In the genomic region with DNA sequence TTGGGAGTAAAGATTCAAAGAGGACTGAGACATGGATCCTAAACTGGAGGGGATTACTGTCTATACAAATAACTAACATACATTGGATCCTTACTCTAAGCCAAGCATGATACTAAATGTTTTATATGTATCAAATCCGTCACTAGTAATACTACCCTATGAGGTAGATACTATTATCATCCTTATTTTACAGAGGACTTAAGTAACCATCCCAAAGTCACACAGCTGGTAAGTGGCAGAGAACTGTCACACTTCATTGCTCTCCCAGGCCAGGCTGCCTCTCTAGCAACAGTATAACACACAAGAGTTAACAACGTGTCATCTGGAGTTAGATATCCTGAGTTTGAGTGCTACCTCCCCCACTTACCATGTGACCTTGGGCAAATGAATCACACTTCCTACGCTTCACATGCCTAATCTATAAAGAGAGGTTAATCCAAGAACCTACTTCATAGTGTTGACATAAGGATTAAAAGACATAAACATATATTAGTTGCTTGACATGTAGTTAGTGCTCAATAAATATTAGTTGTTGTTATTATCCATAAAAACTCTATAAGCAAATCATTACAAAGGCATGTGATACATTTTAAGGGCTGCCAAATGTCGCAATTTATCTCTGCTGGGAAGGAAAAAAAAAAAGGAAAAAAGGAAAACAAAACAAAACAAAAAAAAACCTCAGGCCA, we compare ENCODE assay signal across 1 cellular context.
TF ChIP-seq lines count a peak whose summit lies in the region.

No MANE protein-coding gene starts in this region.

TF ChIP-seq in K562, 482 proteins besides CTCF, POLR2A, EP300 and RAD21 (continued from another document and continues in another):
- TF ChIP-seq ZBTB40 (IDR thresholded peaks at IDR 0.05) (no peak), ZBTB40 (CRISPR knock-in tag; IDR thresholded peaks at IDR 0.05) (no peak), U2AF1 (optimal IDR thresholded peaks at IDR 0.05; ENCODE audit: low read depth, low read length) (no peak), MAFG (tag; conservative IDR thresholded peaks at IDR 0.05) (no peak), ZKSCAN1 (IDR thresholded peaks at IDR 0.05; ENCODE audit: low read depth, low read length) (no peak), ZBTB43 (CRISPR knock-in tag; IDR thresholded peaks at IDR 0.05) (no peak), CHCHD3 (CRISPR knock-in tag; IDR thresholded peaks at IDR 0.05) (no peak), TRIM24 (IDR thresholded peaks at IDR 0.05) (0 out of 4 replicates have a peak, but pooled peaks of 1 of the 2 experiments have one; percentile 37), ZNF551 (CRISPR knock-in tag; IDR thresholded peaks at IDR 0.05) (no peak), ELF4 (CRISPR knock-in tag; IDR thresholded peaks at IDR 0.05) (no peak), FOXA3 (CRISPR knock-in tag; conservative IDR thresholded peaks at IDR 0.05 in 1 of 2, IDR thresholded peaks at IDR 0.05 in 1 of 2) (peak in 1 of 2 experiments; percentile 94; a peak in 2 of 4 replicates), ZNF589 (CRISPR knock-in tag; IDR thresholded peaks at IDR 0.05; ENCODE audit: low read depth) (peak; percentile 74; the same call in 1 of the 2 replicates), HLTF (IDR thresholded peaks at IDR 0.05) (no peak), FOXA1 (IDR thresholded peaks at IDR 0.05; ENCODE audit: borderline replicate concordance) (peak; percentile 63; the same call in 1 of the 2 replicates), SMARCE1 (IDR thresholded peaks at IDR 0.05) (peak; percentile 61; the same call in 1 of the 2 replicates), ZNF79 (CRISPR knock-in tag; IDR thresholded peaks at IDR 0.05; ENCODE audit: low read depth) (no peak), ZNF407 (IDR thresholded peaks at IDR 0.05; ENCODE audit: low read depth) (no peak), PYGO2 (tag; IDR thresholded peaks at IDR 0.05) (no peak), ZNF165 (CRISPR knock-in tag; IDR thresholded peaks at IDR 0.05; ENCODE audit: borderline replicate concordance) (no peak), KLF16 (IDR thresholded peaks at IDR 0.05) (peak; percentile 36; the same call in 1 of the 2 replicates), POU5F1 (IDR thresholded peaks at IDR 0.05; ENCODE audit: borderline replicate concordance, low read depth, low read length, partially characterized antibody) (no peak), ZNF282 (CRISPR knock-in tag; IDR thresholded peaks at IDR 0.05) (no peak), MYBL2 (IDR thresholded peaks at IDR 0.05; ENCODE audit: low read depth) (no peak), MYBL2 (CRISPR knock-in tag; IDR thresholded peaks at IDR 0.05; ENCODE audit: borderline replicate concordance) (no peak), HOXB6 (CRISPR knock-in tag; IDR thresholded peaks at IDR 0.05; ENCODE audit: borderline replicate concordance) (no peak), CBX1 (IDR thresholded peaks at IDR 0.05; ENCODE audit: low read depth) (no peak), KDM5B (IDR thresholded peaks at IDR 0.05; ENCODE audit: insufficient replicate concordance, low read depth, low read length) (no peak), ILK (tag; IDR thresholded peaks at IDR 0.05; ENCODE audit: borderline replicate concordance, low read depth) (no peak), ARID1B (IDR thresholded peaks at IDR 0.05) (peak; percentile 65; the same call in 1 of the 2 replicates)
- TF ChIP-seq, protein P1, sequence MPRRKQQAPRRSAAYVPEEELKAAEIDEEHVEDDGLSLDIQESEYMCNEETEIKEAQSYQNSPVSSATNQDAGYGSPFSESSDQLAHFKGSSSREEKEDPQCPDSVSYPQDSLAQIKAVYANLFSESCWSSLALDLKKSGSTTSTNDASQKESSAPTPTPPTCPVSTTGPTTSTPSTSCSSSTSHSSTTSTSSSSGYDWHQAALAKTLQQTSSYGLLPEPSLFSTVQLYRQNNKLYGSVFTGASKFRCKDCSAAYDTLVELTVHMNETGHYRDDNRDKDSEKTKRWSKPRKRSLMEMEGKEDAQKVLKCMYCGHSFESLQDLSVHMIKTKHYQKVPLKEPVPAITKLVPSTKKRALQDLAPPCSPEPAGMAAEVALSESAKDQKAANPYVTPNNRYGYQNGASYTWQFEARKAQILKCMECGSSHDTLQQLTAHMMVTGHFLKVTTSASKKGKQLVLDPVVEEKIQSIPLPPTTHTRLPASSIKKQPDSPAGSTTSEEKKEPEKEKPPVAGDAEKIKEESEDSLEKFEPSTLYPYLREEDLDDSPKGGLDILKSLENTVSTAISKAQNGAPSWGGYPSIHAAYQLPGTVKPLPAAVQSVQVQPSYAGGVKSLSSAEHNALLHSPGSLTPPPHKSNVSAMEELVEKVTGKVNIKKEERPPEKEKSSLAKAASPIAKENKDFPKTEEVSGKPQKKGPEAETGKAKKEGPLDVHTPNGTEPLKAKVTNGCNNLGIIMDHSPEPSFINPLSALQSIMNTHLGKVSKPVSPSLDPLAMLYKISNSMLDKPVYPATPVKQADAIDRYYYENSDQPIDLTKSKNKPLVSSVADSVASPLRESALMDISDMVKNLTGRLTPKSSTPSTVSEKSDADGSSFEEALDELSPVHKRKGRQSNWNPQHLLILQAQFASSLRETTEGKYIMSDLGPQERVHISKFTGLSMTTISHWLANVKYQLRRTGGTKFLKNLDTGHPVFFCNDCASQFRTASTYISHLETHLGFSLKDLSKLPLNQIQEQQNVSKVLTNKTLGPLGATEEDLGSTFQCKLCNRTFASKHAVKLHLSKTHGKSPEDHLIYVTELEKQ (CRISPR knock-in tag; IDR thresholded peaks at IDR 0.05): no peak
- TF ChIP-seq, protein P2, sequence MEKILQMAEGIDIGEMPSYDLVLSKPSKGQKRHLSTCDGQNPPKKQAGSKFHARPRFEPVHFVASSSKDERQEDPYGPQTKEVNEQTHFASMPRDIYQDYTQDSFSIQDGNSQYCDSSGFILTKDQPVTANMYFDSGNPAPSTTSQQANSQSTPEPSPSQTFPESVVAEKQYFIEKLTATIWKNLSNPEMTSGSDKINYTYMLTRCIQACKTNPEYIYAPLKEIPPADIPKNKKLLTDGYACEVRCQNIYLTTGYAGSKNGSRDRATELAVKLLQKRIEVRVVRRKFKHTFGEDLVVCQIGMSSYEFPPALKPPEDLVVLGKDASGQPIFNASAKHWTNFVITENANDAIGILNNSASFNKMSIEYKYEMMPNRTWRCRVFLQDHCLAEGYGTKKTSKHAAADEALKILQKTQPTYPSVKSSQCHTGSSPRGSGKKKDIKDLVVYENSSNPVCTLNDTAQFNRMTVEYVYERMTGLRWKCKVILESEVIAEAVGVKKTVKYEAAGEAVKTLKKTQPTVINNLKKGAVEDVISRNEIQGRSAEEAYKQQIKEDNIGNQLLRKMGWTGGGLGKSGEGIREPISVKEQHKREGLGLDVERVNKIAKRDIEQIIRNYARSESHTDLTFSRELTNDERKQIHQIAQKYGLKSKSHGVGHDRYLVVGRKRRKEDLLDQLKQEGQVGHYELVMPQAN (IDR thresholded peaks at IDR 0.05; ENCODE audit: borderline replicate concordance): no peak
